ENCODE assay signal across 8 cellular contexts in genomic region chr1:75615664-75616435, GRCh38. TPM values are rescaled to one million over a fixed set of nuclear protein-coding genes. Genes with fewer than 3 reads are reported as not detected.
DNase-seq lines count a peak whose midpoint lies in the region; FAIRE-seq and TF ChIP-seq lines count a peak whose summit lies in the region.

No MANE protein-coding gene starts in this region.

- H3K9me3 Mint-ChIP-seq in brain = peaks cover 0 to 12% (median 3%) of the 10 kb centered on the region in 5 experiments

- H3K27me3 ChIP-seq in NT2/D1 (ENCODE audit: insufficient read depth, insufficient read length) = peaks cover 63% of the 10 kb centered on the region
- peaks cover 31 to 49% (median 33%) of the 10 kb centered on the region in 3 donors for H3K27me3 ChIP-seq in skeletal muscle tissue (ENCODE audit: control insufficient read depth in 3 of 3, insufficient read depth in 3 of 3, low read length in 3 of 3)

- H3K36me3 ChIP-seq in NT2/D1 (ENCODE audit: insufficient read depth, insufficient read length, low read length) (no peaks in the 10 kb centered on the region), skeletal muscle tissue (ENCODE audit: control insufficient read depth in 3 of 3, insufficient read depth in 3 of 3, low read length in 3 of 3) (no peaks in the 10 kb centered on the region)

- peak; percentile 80 for DNase-seq in DMS 273 (lab: John Stamatoyannopoulos, UW; ENCODE audit: unreplicated experiment)
- peak; percentile 40 for DNase-seq in H54 (ENCODE audit: insufficient read length, low spot score)
- peak; percentile 33 for DNase-seq in NT2/D1 (ENCODE audit: low read depth, low spot score)
- no peak for DNase-seq in HPDE6-E6E7 (ENCODE audit: extremely low spot score)
- DNase-seq in erythroblast (lab: John Stamatoyannopoulos, UW) = no peak

- peaks cover 43% of the 10 kb centered on the region for H3K4me1 Mint-ChIP-seq in brain

- no peak for TF ChIP-seq CTCF in brain (conservative IDR thresholded peaks at IDR 0.05)

- peak overlapping the region; percentile 85 to 94 (median 89) for H3K4me3 Mint-ChIP-seq in brain

- H3K27ac Mint-ChIP-seq in brain = peak overlapping the region; percentile 54 to 98 (median 75)

- TF ChIP-seq POLR2A in H54 (IDR thresholded peaks at IDR 0.05; ENCODE audit: low read depth, low read length) (no peak), erythroblast (IDR thresholded peaks at IDR 0.05; ENCODE audit: low read length) (no peak)

- H3K9me3 ChIP-seq in NT2/D1 (ENCODE audit: insufficient read depth, low read length) (no peaks in the 10 kb centered on the region), iPS-18c (ENCODE audit: control insufficient read depth, insufficient read depth, low read length) (peaks cover 2% of the 10 kb centered on the region), skeletal muscle tissue (ENCODE audit: control insufficient read depth in 3 of 3, low read length in 3 of 3) (no peaks in the 10 kb centered on the region)

- H3K9ac ChIP-seq in NT2/D1 (ENCODE audit: insufficient read length, low read depth) (peak overlapping the region; percentile 68), skeletal muscle tissue (ENCODE audit: low read depth in 1 of 3, low read length in 3 of 3) (no peak overlapping the region)

- H3K4me1 ChIP-seq in NT2/D1 (ENCODE audit: insufficient read depth, insufficient read length) (peaks cover 2% of the 10 kb centered on the region), skeletal muscle tissue (ENCODE audit: control insufficient read depth in 3 of 3, insufficient read depth in 3 of 3, low read length in 3 of 3) (peaks cover 12 to 18% (median 16%) of the 10 kb centered on the region in 3 donors)

- peaks cover 10% of the 10 kb centered on the region for H3K27me3 Mint-ChIP-seq in brain

- H3K36me3 Mint-ChIP-seq in brain = no peaks in the 10 kb centered on the region

- H3K27ac ChIP-seq in skeletal muscle tissue (ENCODE audit: low read depth, low read length) = no peak overlapping the region

- H3K4me3 ChIP-seq in NT2/D1 (ENCODE audit: insufficient read length, low read depth) (peak overlapping the region; percentile 64), iPS-18c (ENCODE audit: insufficient read depth, low read depth, low read length) (peak overlapping the region; percentile 71), skeletal muscle tissue (ENCODE audit: low read length in 3 of 3) (peak overlapping the region; percentile 64 to 73 (median 65))

- no peak for FAIRE-seq in H54 (lab: Jason Lieb, UNC)

RNA-seq across cellular contexts. Expression of gene SLC44A5, which starts 4.9 kb away (rescaled TPM):
- 0.22 TPM for polyA plus RNA-seq in brain (ENCODE audit: insufficient read depth, low read depth, low replicate concordance)
- under 0.01 TPM for total RNA-seq in skeletal muscle tissue

Comparison
In these comparisons a context has a peak if more than half of its experiments do, and no peak if none do; other contexts are left out.
1. DNase-seq: peak in DMS 273 (single experiment), H54 (single experiment) and NT2/D1 (single experiment); none in HPDE6-E6E7 (single experiment) and erythroblast (0 of 2).
2. Peak in every context shown above with its lines, with median percentiles within 50 percentile points of each other: H3K4me3 ChIP-seq.